12 cellular contexts compared by ENCODE assay signal in genomic region chr4:15420642-15421041, GRCh38. TPM values are rescaled to one million over a fixed set of nuclear protein-coding genes. Genes with fewer than 3 reads are reported as not detected.
DNase-seq lines count a peak whose midpoint lies in the region; ATAC-seq and TF ChIP-seq lines count a peak whose summit lies in the region.
"Had no signal": no experiment of that assay in that cellular context is flagged by ENCODE, and none has a peak within 500 bp of the region (broad histone marks: within the 10 kb centered on the region; RNA-seq: fewer than 3 reads in every experiment).

No MANE protein-coding gene starts in this region.

- no peaks in the 10 kb centered on the region for H3K79me1 ChIP-seq in mesenchymal stem cell (replicated peaks; ENCODE audit: low read length, poor library complexity, severe bottlenecking)

- H3K9me3 Mint-ChIP-seq in chondrocyte (ENCODE audit: low read depth) = no peaks in the 10 kb centered on the region
- H3K9me3 Mint-ChIP-seq in activated CD4-positive, alpha-beta memory T cell treated with anti-CD3 and anti-CD28 coated beads, Interleukin-2, amount 10 ng/mL, durations not matched to agents 7 days and 5 days = no peaks in the 10 kb centered on the region
- H3K9me3 Mint-ChIP-seq in activated CD4-positive, alpha-beta T cell treated with anti-CD3 and anti-CD28 coated beads, Interleukin-2, amount 10 ng/mL, durations not matched to agents 7 days and 5 days = no peaks in the 10 kb centered on the region
- H3K9me3 Mint-ChIP-seq: endodermal cell had no signal

- H2BK120ac ChIP-seq in mesenchymal stem cell (ENCODE audit: low read depth, low read length) = no peak overlapping the region

- H3K27me3 Mint-ChIP-seq in chondrocyte (ENCODE audit: low read depth) = no peaks in the 10 kb centered on the region
- H3K27me3 Mint-ChIP-seq in activated CD4-positive, alpha-beta memory T cell treated with anti-CD3 and anti-CD28 coated beads, Interleukin-2, amount 10 ng/mL, durations not matched to agents 7 days and 5 days = peaks cover 6% of the 10 kb centered on the region
- H3K27me3 Mint-ChIP-seq in activated CD4-positive, alpha-beta T cell treated with anti-CD3 and anti-CD28 coated beads, Interleukin-2, amount 10 ng/mL, durations not matched to agents 7 days and 5 days = no peaks in the 10 kb centered on the region

- H3K4me2 ChIP-seq in mesenchymal stem cell (ENCODE audit: low read length, poor library complexity, severe bottlenecking) = no peak overlapping the region
- H3K4me2 ChIP-seq: smooth muscle cell had no signal

- H3K4ac ChIP-seq in mesenchymal stem cell (ENCODE audit: low read depth in 1 of 2, low read length in 2 of 2) = no peak overlapping the region

- no peak overlapping the region for H2BK12ac ChIP-seq in mesenchymal stem cell (ENCODE audit: low read length in 2 of 2)

- TF ChIP-seq CTCF in right atrium auricular region (IDR thresholded peaks at IDR 0.05) (no peak), chondrocyte (IDR thresholded peaks at IDR 0.05) (peak; percentile 60)

- no peak overlapping the region for H3K14ac ChIP-seq in mesenchymal stem cell (ENCODE audit: low read length in 2 of 2)

- peaks cover 46% of the 10 kb centered on the region for H3K4me1 Mint-ChIP-seq in chondrocyte (ENCODE audit: low read depth)
- H3K4me1 Mint-ChIP-seq in activated CD4-positive, alpha-beta memory T cell treated with anti-CD3 and anti-CD28 coated beads, Interleukin-2, amount 10 ng/mL, durations not matched to agents 7 days and 5 days = peaks cover 21% of the 10 kb centered on the region
- peaks cover 21% of the 10 kb centered on the region for H3K4me1 Mint-ChIP-seq in activated CD4-positive, alpha-beta T cell treated with anti-CD3 and anti-CD28 coated beads, Interleukin-2, amount 10 ng/mL, durations not matched to agents 7 days and 5 days

- H3K9me3 ChIP-seq in right atrium auricular region (no peaks in the 10 kb centered on the region), mesenchymal stem cell (ENCODE audit: control insufficient read depth, low read length) (no peaks in the 10 kb centered on the region)

- intact Hi-C loops in left ventricle myocardium superior (cut with micrococcal nuclease) = no loop called here

- ATAC-seq in left ventricle myocardium superior = peak; percentile 46
- ATAC-seq in HG03432 (IDR thresholded peaks at IDR 0.05; ENCODE audit: unreplicated experiment) = no peak
- ATAC-seq: HepG2 had no signal

- H3K27ac ChIP-seq in right atrium auricular region (no peak overlapping the region), mesenchymal stem cell (ENCODE audit: low read length, poor library complexity, severe bottlenecking) (no peak overlapping the region)

- H4K91ac ChIP-seq in mesenchymal stem cell (ENCODE audit: low read length) = no peak overlapping the region

- H3K9ac ChIP-seq in mesenchymal stem cell (ENCODE audit: low read length) = no peak overlapping the region

- no peak overlapping the region for H4K8ac ChIP-seq in mesenchymal stem cell (ENCODE audit: low read length)

- H3K4me3 Mint-ChIP-seq in chondrocyte (ENCODE audit: unreplicated experiment) = no peak overlapping the region
- no peak overlapping the region for H3K4me3 Mint-ChIP-seq in activated CD4-positive, alpha-beta memory T cell treated with anti-CD3 and anti-CD28 coated beads, Interleukin-2, amount 10 ng/mL, durations not matched to agents 7 days and 5 days
- H3K4me3 Mint-ChIP-seq in activated CD4-positive, alpha-beta T cell treated with anti-CD3 and anti-CD28 coated beads, Interleukin-2, amount 10 ng/mL, durations not matched to agents 7 days and 5 days = no peak overlapping the region
- H3K4me3 Mint-ChIP-seq: endodermal cell had no signal

- H3K18ac ChIP-seq in mesenchymal stem cell (ENCODE audit: low read depth in 1 of 2, low read length in 2 of 2) = no peak overlapping the region

- H3K4me3 ChIP-seq in right atrium auricular region = no peak overlapping the region
- no peak overlapping the region for H3K4me3 ChIP-seq in mesenchymal stem cell (ENCODE audit: insufficient read depth in 1 of 2, low read depth in 1 of 2, low read length in 2 of 2)
- H3K4me3 ChIP-seq: smooth muscle cell had no signal

- H2BK15ac ChIP-seq in mesenchymal stem cell (ENCODE audit: low read depth, poor library complexity, severe bottlenecking) = no peak overlapping the region

- no peak overlapping the region for H2BK5ac ChIP-seq in mesenchymal stem cell (ENCODE audit: low read depth, low read length, poor library complexity, severe bottlenecking)

- H3K27me3 ChIP-seq in right atrium auricular region (no peaks in the 10 kb centered on the region), mesenchymal stem cell (ENCODE audit: control insufficient read depth in 1 of 2, insufficient read depth in 1 of 2, low read length in 2 of 2) (no peaks in the 10 kb centered on the region)

- no peak overlapping the region for H2AFZ ChIP-seq in mesenchymal stem cell (ENCODE audit: low read depth, low read length)

- H3K27ac Mint-ChIP-seq in chondrocyte (ENCODE audit: unreplicated experiment) = peak overlapping the region; percentile 27
- H3K27ac Mint-ChIP-seq in activated CD4-positive, alpha-beta memory T cell treated with anti-CD3 and anti-CD28 coated beads, Interleukin-2, amount 10 ng/mL, durations not matched to agents 7 days and 5 days = no peak overlapping the region
- no peak overlapping the region for H3K27ac Mint-ChIP-seq in activated CD4-positive, alpha-beta T cell treated with anti-CD3 and anti-CD28 coated beads, Interleukin-2, amount 10 ng/mL, durations not matched to agents 7 days and 5 days
- H3K27ac Mint-ChIP-seq: endodermal cell had no signal

- CTCF ChIA-PET in activated CD4-positive, alpha-beta memory T cell treated with anti-CD3 and anti-CD28 coated beads, Interleukin-2, amount 10 ng/mL, durations not matched to agents 7 days and 5 days (lab: Charles Lee) = interaction anchor here (1.1 kb wide), 1 partner anchor 39 kb away, joined by 4 read pairs; no protein-coding TSS in a partner anchor
- CTCF ChIA-PET in activated CD4-positive, alpha-beta T cell treated with anti-CD3 and anti-CD28 coated beads, Interleukin-2, amount 10 ng/mL, durations not matched to agents 7 days and 5 days (lab: Charles Lee) = no interaction called here

- H3K36me3 ChIP-seq in right atrium auricular region = no peaks in the 10 kb centered on the region
- no peaks in the 10 kb centered on the region for H3K36me3 ChIP-seq in mesenchymal stem cell (ENCODE audit: control insufficient read depth in 1 of 2, insufficient read depth in 2 of 2, low read depth in 1 of 2, low read length in 2 of 2)

- WGBS in mesenchymal stem cell = 100% methylated on average over 1 of the region's 2 CpGs

- H3K23ac ChIP-seq in mesenchymal stem cell (ENCODE audit: low read length in 2 of 2) = no peak overlapping the region

- H2AK5ac ChIP-seq in mesenchymal stem cell (ENCODE audit: low read length, severe bottlenecking) = no peak overlapping the region

- POLR2A ChIA-PET in activated CD4-positive, alpha-beta memory T cell treated with anti-CD3 and anti-CD28 coated beads, Interleukin-2, amount 10 ng/mL, durations not matched to agents 7 days and 5 days (lab: Charles Lee) = no interaction called here
- POLR2A ChIA-PET in activated CD4-positive, alpha-beta T cell treated with anti-CD3 and anti-CD28 coated beads, Interleukin-2, amount 10 ng/mL, durations not matched to agents 7 days and 5 days (lab: Charles Lee) = no interaction called here

- DNase-seq in left ventricle myocardium superior (no peak), right atrium auricular region (ENCODE audit: low spot score) (no peak), chondrocyte (ENCODE audit: low spot score) (no peak), mesenchymal stem cell (peak; percentile 66), COLO668 (lab: John Stamatoyannopoulos, UW; ENCODE audit: unreplicated experiment) (no peak)
- DNase-seq in activated CD4-positive, alpha-beta memory T cell treated with anti-CD3 and anti-CD28 coated beads, Interleukin-2, amount 10 ng/mL, durations not matched to agents 7 days and 5 days = no peak
- no peak for DNase-seq in activated CD4-positive, alpha-beta T cell treated with anti-CD3 and anti-CD28 coated beads, Interleukin-2, amount 10 ng/mL, durations not matched to agents 7 days and 5 days
- DNase-seq: endodermal cell had no signal

- H3K36me3 Mint-ChIP-seq in chondrocyte (ENCODE audit: low read depth) = no peaks in the 10 kb centered on the region
- no peaks in the 10 kb centered on the region for H3K36me3 Mint-ChIP-seq in activated CD4-positive, alpha-beta memory T cell treated with anti-CD3 and anti-CD28 coated beads, Interleukin-2, amount 10 ng/mL, durations not matched to agents 7 days and 5 days (ENCODE audit: low read depth)
- H3K36me3 Mint-ChIP-seq in activated CD4-positive, alpha-beta T cell treated with anti-CD3 and anti-CD28 coated beads, Interleukin-2, amount 10 ng/mL, durations not matched to agents 7 days and 5 days (ENCODE audit: low read depth) = no peaks in the 10 kb centered on the region

- H3K4me1 ChIP-seq in right atrium auricular region (no peaks in the 10 kb centered on the region), mesenchymal stem cell (ENCODE audit: control insufficient read depth, insufficient read depth, low read depth, low read length) (no peaks in the 10 kb centered on the region)

RNA-seq across cellular contexts. Expression of gene C1QTNF7, which starts 7.2 kb away (rescaled TPM):
- total RNA-seq in left ventricle myocardium superior (3.1 TPM), right atrium auricular region (1 to 10 TPM; 1.0 to 2.9 TPM), chondrocyte (0.33 to 1.0 TPM (median 0.53 TPM) in 3 replicates)
- polyA plus RNA-seq in mesenchymal stem cell (2013, experiment 1 of 2) = 3.8 TPM
- polyA plus RNA-seq in mesenchymal stem cell (2013, experiment 2 of 2) = 4.1 TPM
- not detected for total RNA-seq in activated CD4-positive, alpha-beta memory T cell treated with anti-CD3 and anti-CD28 coated beads, Interleukin-2, amount 10 ng/mL, durations not matched to agents 7 days and 5 days
- not detected for total RNA-seq in activated CD4-positive, alpha-beta T cell treated with anti-CD3 and anti-CD28 coated beads, Interleukin-2, amount 10 ng/mL, durations not matched to agents 7 days and 5 days
- total RNA-seq: endodermal cell, HepG2, NCI-H460 had no signal
- polyA plus RNA-seq: HepG2 had no signal

RNA-seq across cellular contexts. Expression of gene CC2D2A, which starts 49.0 kb away (rescaled TPM):
- total RNA-seq in left ventricle myocardium superior = 8.2 TPM
- total RNA-seq in right atrium auricular region = 1 to 10 TPM; 6.1 to 8.0 TPM
- total RNA-seq in chondrocyte = 18.6 to 31.5 TPM (median 19.2 TPM) in 3 replicates
- polyA plus RNA-seq in mesenchymal stem cell (2013, experiment 1 of 2) = 27.1 TPM
- 28.2 TPM for polyA plus RNA-seq in mesenchymal stem cell (2013, experiment 2 of 2)
- total RNA-seq in activated CD4-positive, alpha-beta memory T cell treated with anti-CD3 and anti-CD28 coated beads, Interleukin-2, amount 10 ng/mL, durations not matched to agents 7 days and 5 days = not detected
- total RNA-seq in activated CD4-positive, alpha-beta T cell treated with anti-CD3 and anti-CD28 coated beads, Interleukin-2, amount 10 ng/mL, durations not matched to agents 7 days and 5 days = not detected
